ENCODE assay signal across 8 cellular contexts in genomic region chr4:122542411-122543236, GRCh38.
DNase-seq lines count a peak whose midpoint lies in the region; ATAC-seq, FAIRE-seq and TF ChIP-seq lines count a peak whose summit lies in the region.

No MANE protein-coding gene starts in this region.

- DNase-seq in GM12891 (ENCODE audit: insufficient read length, low spot score), result peak; percentile 1
- peak; percentile 72 to 76 for DNase-seq in fibroblast of lung (ENCODE audit: low read depth in 2 of 2)
- no peak for DNase-seq in NCI-H2227 (lab: John Stamatoyannopoulos, UW; ENCODE audit: unreplicated experiment)
- no peak for DNase-seq in NCI-H1048 (lab: John Stamatoyannopoulos, UW)
- no peak for DNase-seq in dedifferentiated amniotic fluid mesenchymal stem cell (ENCODE audit: extremely low spot score)
- DNase-seq in H9, result no peak

- H4K8ac ChIP-seq in H9 (replicated peaks; ENCODE audit: insufficient read length, low read depth, low read length), result no peak overlapping the region

- no CpG with 5 or more reads among the region's 3 CpGs for WGBS in H9 (ENCODE audit: extremely low coverage, insufficient read length, low lambda C conversion rate)

- no peak overlapping the region for H3K18ac ChIP-seq in H9 (ENCODE audit: insufficient read length, low read depth, low read length)

- no peaks in the 10 kb centered on the region for H3K36me3 ChIP-seq in fibroblast of lung (ENCODE audit: control insufficient read depth, insufficient read depth, low read length)

- H3K79me1 ChIP-seq in H9 (ENCODE audit: insufficient read depth, low read depth, low read length, poor library complexity, severe bottlenecking), result no peaks in the 10 kb centered on the region

- H3K27me3 Mint-ChIP-seq in H9 (ENCODE audit: low read depth), result peaks cover 2% of the 10 kb centered on the region; the same call in 1 of the 2 replicates

- H3K4me1 Mint-ChIP-seq in H9, result no peaks in the 10 kb centered on the region

- H3K9me3 Mint-ChIP-seq in H9, result peaks cover 7 to 10% of the 10 kb centered on the region in 2 experiments; a peak in 4 of 5 replicates

- H2BK5ac ChIP-seq in H9 (ENCODE audit: insufficient read length, low read length), result no peak overlapping the region

- TF ChIP-seq POLR2A in GM12891 (IDR thresholded peaks at IDR 0.05; ENCODE audit: low read depth, low read length), result no peak

- H2AFZ ChIP-seq in fibroblast of lung (ENCODE audit: low read length), result no peak overlapping the region
- H2AFZ ChIP-seq in H9 (ENCODE audit: low read length), result no peak overlapping the region

- H3T11ph ChIP-seq in H9 (ENCODE audit: low read length), result no peak overlapping the region

- no peak for TF ChIP-seq CTCF in fibroblast of lung (conservative IDR thresholded peaks at IDR 0.05 in 1 of 2, IDR thresholded peaks at IDR 0.05 in 1 of 2; ENCODE audit: low read depth in 1 of 2, low read length in 2 of 2)
- TF ChIP-seq CTCF in H9 (conservative IDR thresholded peaks at IDR 0.05), result no peak

- no peaks in the 10 kb centered on the region for H3K36me3 Mint-ChIP-seq in H9 (ENCODE audit: insufficient read depth in 1 of 3, low read depth in 3 of 3)

- H3K27ac ChIP-seq in fibroblast of lung (ENCODE audit: insufficient read depth, low read length) (no peak overlapping the region), H9 (ENCODE audit: insufficient read length, low read depth, low read length) (no peak overlapping the region)

- no peak overlapping the region for H3K14ac ChIP-seq in H9 (ENCODE audit: insufficient read depth, low read length)

- H3K4me2 ChIP-seq in fibroblast of lung (ENCODE audit: extremely low read depth, insufficient read depth, low read length), result no peak overlapping the region
- no peak overlapping the region for H3K4me2 ChIP-seq in H9 (ENCODE audit: insufficient read depth, insufficient read length, low read length)

- no peak overlapping the region for H3K4me3 Mint-ChIP-seq in H9

- no peak overlapping the region for H2BK12ac ChIP-seq in H9 (ENCODE audit: insufficient read length, low read depth, low read length)

- FAIRE-seq in GM12891 (lab: Jason Lieb, UNC), result no peak

- H3K27me3 ChIP-seq in fibroblast of lung (ENCODE audit: control insufficient read depth, insufficient read depth, low read length) (no peaks in the 10 kb centered on the region), H9 (ENCODE audit: insufficient read depth, low read length) (no peaks in the 10 kb centered on the region)

- no peaks in the 10 kb centered on the region for H3K9me3 ChIP-seq in fibroblast of lung (ENCODE audit: control insufficient read depth, insufficient read depth, low read depth, low read length)
- no peaks in the 10 kb centered on the region for H3K9me3 ChIP-seq in H9 (ENCODE audit: control insufficient read depth, low read depth, low read length)

- ATAC-seq in GM21390 (IDR thresholded peaks at IDR 0.05; ENCODE audit: unreplicated experiment), result peak; percentile 77
- peak; percentile 76 for ATAC-seq in HG03469 (IDR thresholded peaks at IDR 0.05; ENCODE audit: unreplicated experiment)

- no peak overlapping the region for H3K9ac ChIP-seq in fibroblast of lung (ENCODE audit: insufficient read depth, low read length)
- H3K9ac ChIP-seq in H9 (ENCODE audit: extremely low read depth, insufficient read length, low read length), result no peak overlapping the region

- no peak overlapping the region for H2BK120ac ChIP-seq in H9 (ENCODE audit: low read depth, low read length, poor library complexity, severe bottlenecking)

- H3K4me1 ChIP-seq in fibroblast of lung (ENCODE audit: control insufficient read depth, extremely low read depth, insufficient read depth, low read length) (peaks cover 2% of the 10 kb centered on the region), H9 (ENCODE audit: insufficient read depth, low read length) (no peaks in the 10 kb centered on the region)

- H3K79me2 ChIP-seq in fibroblast of lung (ENCODE audit: control insufficient read depth, insufficient read depth, low read length) (no peaks in the 10 kb centered on the region), H9 (ENCODE audit: insufficient read depth, low read length) (no peaks in the 10 kb centered on the region)

- H2BK15ac ChIP-seq in H9 (ENCODE audit: low read depth, low read length), result no peak overlapping the region

- no peak overlapping the region for H2BK20ac ChIP-seq in H9 (ENCODE audit: low read depth, low read length, poor library complexity, severe bottlenecking)

- no peak overlapping the region for H3K4ac ChIP-seq in H9 (ENCODE audit: low read depth, low read length)

- no peak overlapping the region for H4K91ac ChIP-seq in H9 (ENCODE audit: insufficient read length, low read depth, low read length)

- no peak overlapping the region for H3K56ac ChIP-seq in H9 (ENCODE audit: insufficient read length, low read depth, low read length)

- H3K23me2 ChIP-seq in H9 (ENCODE audit: insufficient read length, low read depth, low read length, poor library complexity, severe bottlenecking), result no peaks in the 10 kb centered on the region

- no peak overlapping the region for H2AK5ac ChIP-seq in H9 (ENCODE audit: insufficient read length, low read length)

- H3K23ac ChIP-seq in H9 (ENCODE audit: insufficient read length, low read depth, low read length), result no peak overlapping the region

- H4K20me1 ChIP-seq in fibroblast of lung (ENCODE audit: control insufficient read depth, extremely low read depth, insufficient read depth, low read length) (no peaks in the 10 kb centered on the region), H9 (ENCODE audit: control insufficient read depth, insufficient read depth, insufficient read length) (no peaks in the 10 kb centered on the region)

- H3K4me3 ChIP-seq in fibroblast of lung (replicated peaks in 1 of 4; ENCODE audit: control extremely low read depth in 1 of 4, insufficient read depth in 1 of 4, low read depth in 3 of 4, low read length in 4 of 4), result no peak overlapping the region

- no peak overlapping the region for H3K27ac Mint-ChIP-seq in H9

- no peak overlapping the region for H4K5ac ChIP-seq in H9 (ENCODE audit: insufficient read length, low read depth, low read length)

TF ChIP-seq in GM12891, 5 proteins besides CTCF, POLR2A, EP300 and RAD21:
- TF ChIP-seq POU2F2 (IDR thresholded peaks at IDR 0.05; ENCODE audit: low read depth, low read length) (no peak), SPI1 (IDR thresholded peaks at IDR 0.05; ENCODE audit: low read depth, low read length) (no peak), PAX5 (IDR thresholded peaks at IDR 0.05; ENCODE audit: insufficient read depth, low read length, severe bottlenecking) (no peak), TAF1 (IDR thresholded peaks at IDR 0.05; ENCODE audit: low read depth, low read length) (no peak), POLR2AphosphoS5 (IDR thresholded peaks at IDR 0.05; ENCODE audit: low read depth, low read length) (no peak)

Comparison
In these comparisons a context has a peak if more than half of its experiments do, and no peak if none do; other contexts are left out.
1. DNase-seq: peak in GM12891 (single experiment) and fibroblast of lung (2 of 2); none in NCI-H2227 (single experiment), NCI-H1048 (single experiment), dedifferentiated amniotic fluid mesenchymal stem cell (single experiment) and H9 (single experiment).